ENCODE assay signal across 16 cellular contexts in genomic region chr19:34363930-34364329, GRCh38. TPM values are rescaled to one million over a fixed set of nuclear protein-coding genes. Genes with fewer than 3 reads are reported as not detected.
DNase-seq lines count a peak whose midpoint lies in the region; ATAC-seq and TF ChIP-seq lines count a peak whose summit lies in the region.
"Had no signal": no experiment of that assay in that cellular context is flagged by ENCODE, and none has a peak within 500 bp of the region (broad histone marks: within the 10 kb centered on the region; RNA-seq: fewer than 3 reads in every experiment).

No MANE protein-coding gene starts in this region.

- no peak overlapping the region for H3K4me3 ChIP-seq in BLaER1

- H3K9me3 Mint-ChIP-seq in CD4-positive, alpha-beta T cell, result no peaks in the 10 kb centered on the region
- H3K9me3 Mint-ChIP-seq in effector memory CD8-positive, alpha-beta T cell, result no peaks in the 10 kb centered on the region
- H3K9me3 Mint-ChIP-seq: CD14-positive monocyte had no signal

- no peak for ATAC-seq in CD4-positive, alpha-beta T cell (ENCODE audit: poor library complexity)
- no peak for ATAC-seq in effector memory CD8-positive, alpha-beta T cell (replicated peaks)
- no peak for ATAC-seq in GM19467 (IDR thresholded peaks at IDR 0.05; ENCODE audit: unreplicated experiment)
- no peak for ATAC-seq in left colon
- ATAC-seq in HG02588 (IDR thresholded peaks at IDR 0.05; ENCODE audit: unreplicated experiment), result no peak

- no peak for TF ChIP-seq CTCF in CD4-positive, alpha-beta T cell (IDR thresholded peaks at IDR 0.05)
- no peak for TF ChIP-seq CTCF in VCaP (conservative IDR thresholded peaks at IDR 0.05)

- H3K4me3 Mint-ChIP-seq in CD4-positive, alpha-beta T cell, result peak overlapping the region; percentile 99
- peak overlapping the region; percentile 98 to 99 for H3K4me3 Mint-ChIP-seq in effector memory CD8-positive, alpha-beta T cell

- no peaks in the 10 kb centered on the region for H3K27me3 Mint-ChIP-seq in CD4-positive, alpha-beta T cell
- H3K27me3 Mint-ChIP-seq in effector memory CD8-positive, alpha-beta T cell, result no peaks in the 10 kb centered on the region

- H3K36me3 ChIP-seq in BLaER1, result peaks cover 26% of the 10 kb centered on the region

- intact Hi-C loops in CD4-positive, alpha-beta T cell (cut with DNase I, micrococcal nuclease), result loop anchor here in 1 of 2 experiments (10.0 kb wide), 1 partner anchor 311 kb away; the partner anchor contains the start of genes SCGB2B2 and ZNF302
- intact Hi-C loops in left colon (cut with DNase I, micrococcal nuclease), result no loop called here

- peaks cover 33% of the 10 kb centered on the region for H4K20me1 ChIP-seq in BLaER1

- DNase-seq in CD4-positive, alpha-beta T cell, result no peak
- no peak for DNase-seq in effector memory CD8-positive, alpha-beta T cell
- no peak for DNase-seq in AML-193 (lab: John Stamatoyannopoulos, UW)
- DNase-seq in left colon, result no peak
- DNase-seq: activated CD8-positive, alpha-beta memory T cell treated with anti-CD3 and anti-CD28 coated beads, Interleukin-2, amount 50 U/mL, for 48 hours; DND-41; IMR-90; NCI-H1092; NCI-H748 treated with DMSO at 0.1 percent for 48 hours; WERI-Rb-1 had no signal

- H3K4me1 Mint-ChIP-seq in CD4-positive, alpha-beta T cell (ENCODE audit: low read depth), result peaks cover 51% of the 10 kb centered on the region
- peaks cover 40 to 44% of the 10 kb centered on the region in 2 donors for H3K4me1 Mint-ChIP-seq in effector memory CD8-positive, alpha-beta T cell (ENCODE audit: low read depth in 2 of 2)

- POLR2A ChIA-PET in CD4-positive, alpha-beta T cell (lab: Charles Lee), result interaction anchor here (0.8 kb wide), 1 partner anchor 26 kb away, joined by 3 read pairs; no protein-coding TSS in a partner anchor

- no peak overlapping the region for H3K27ac ChIP-seq in BLaER1
- no peak overlapping the region for H3K27ac ChIP-seq in CD4-positive, alpha-beta T cell (ENCODE audit: low read depth, low read length)
- peak overlapping the region; percentile 98; the same call in 1 of the 2 replicates for H3K27ac ChIP-seq in VCaP
- H3K27ac ChIP-seq: prostate gland, WERI-Rb-1 had no signal

- no peak overlapping the region for H3K9ac ChIP-seq in BLaER1

- no peaks in the 10 kb centered on the region for H3K9me3 ChIP-seq in BLaER1
- H3K9me3 ChIP-seq in CD4-positive, alpha-beta T cell (ENCODE audit: control insufficient read depth, low read length), result no peaks in the 10 kb centered on the region
- H3K9me3 ChIP-seq: prostate gland had no signal

- CTCF ChIA-PET in CD4-positive, alpha-beta T cell (lab: Charles Lee), result no interaction called here

- peaks cover 77% of the 10 kb centered on the region for H3K4me1 ChIP-seq in BLaER1

- no peaks in the 10 kb centered on the region for H3K27me3 ChIP-seq in BLaER1
- H3K27me3 ChIP-seq in CD4-positive, alpha-beta T cell (ENCODE audit: control insufficient read depth, insufficient read depth, low read length), result no peaks in the 10 kb centered on the region

- peak overlapping the region; percentile 98 for H3K4me2 ChIP-seq in BLaER1

- peak overlapping the region; percentile 87 for H3K27ac Mint-ChIP-seq in CD4-positive, alpha-beta T cell
- no peak overlapping the region for H3K27ac Mint-ChIP-seq in effector memory CD8-positive, alpha-beta T cell

- H3K36me3 Mint-ChIP-seq in CD4-positive, alpha-beta T cell (ENCODE audit: low read depth), result peaks cover 35% of the 10 kb centered on the region
- peaks cover 26% of the 10 kb centered on the region for H3K36me3 Mint-ChIP-seq in effector memory CD8-positive, alpha-beta T cell (ENCODE audit: insufficient read depth)

RNA-seq across cellular contexts. Expression of gene GPI, which starts 1.1 kb away (rescaled TPM):
- total RNA-seq in CD4-positive, alpha-beta T cell, result 10 to 100 TPM; 85.0 to 86.0 TPM
- 100 to 1,000 TPM; 265 to 364 TPM for total RNA-seq in left colon

RNA-seq across cellular contexts. Expression of gene PDCD2L, which starts 40.3 kb away (rescaled TPM):
- 1 to 10 TPM; 3.8 to 3.9 TPM for total RNA-seq in CD4-positive, alpha-beta T cell
- 1 to 10 TPM; 4.3 to 6.3 TPM for total RNA-seq in left colon
